Comparison of ENCODE assay signal across 8 cellular contexts in the genomic region with DNA sequence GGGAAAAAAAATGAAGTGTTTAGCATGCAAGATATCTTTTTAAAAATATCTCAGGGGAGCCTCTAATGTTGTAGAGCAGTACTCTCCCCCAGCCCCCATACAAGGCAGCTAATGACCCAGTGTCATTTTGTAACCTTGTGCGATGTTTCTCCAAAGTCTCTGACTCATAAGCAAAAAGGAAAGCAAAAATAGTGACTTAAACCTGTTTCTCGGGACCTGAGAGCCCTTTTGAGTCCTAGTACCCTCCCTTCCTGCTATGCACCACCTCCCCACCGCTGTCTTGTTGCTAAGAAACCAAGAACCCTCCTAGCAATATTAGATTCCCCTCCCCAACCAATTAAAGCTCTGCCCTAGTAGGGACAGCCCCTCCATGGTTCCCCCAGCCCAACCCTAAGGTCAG. TPM values are rescaled to one million over a fixed set of nuclear protein-coding genes. Genes with fewer than 3 reads are reported as not detected.
A peak's percentile ranks its signal among the peaks of the same experiment; 100 is the strongest.
DNase-seq lines count a peak whose midpoint lies in the region; ATAC-seq and TF ChIP-seq lines count a peak whose summit lies in the region.

No MANE protein-coding gene starts in this region.

- no peaks in the 10 kb centered on the region for H4K20me1 ChIP-seq in hepatocyte (ENCODE audit: insufficient read depth, poor library complexity, severe bottlenecking)

- no peaks in the 10 kb centered on the region for H3K9me2 ChIP-seq in hepatocyte (replicated peaks; ENCODE audit: insufficient read depth)

- no peaks in the 10 kb centered on the region for H3K79me2 ChIP-seq in hepatocyte

- H3K36me3 ChIP-seq in hepatocyte (replicated peaks; ENCODE audit: insufficient read depth, low read depth): no peaks in the 10 kb centered on the region
- no peaks in the 10 kb centered on the region for H3K36me3 ChIP-seq in A673 (ENCODE audit: insufficient read depth, low read length, poor library complexity, severe bottlenecking)
- H3K36me3 ChIP-seq in transverse colon: no peaks in the 10 kb centered on the region

- TF ChIP-seq CTCF in hepatocyte (IDR thresholded peaks at IDR 0.05; ENCODE audit: poor library complexity) (no peak), A673 (conservative IDR thresholded peaks at IDR 0.05; ENCODE audit: low read depth, low read length) (no peak), transverse colon (IDR thresholded peaks at IDR 0.05) (no peak)

- H3K27me3 Mint-ChIP-seq in T-cell: no peaks in the 10 kb centered on the region

- POLR2A ChIA-PET in T-cell (lab: Charles Lee) (interaction anchor here in 1 of 2 donors (0.6 kb wide), 1 partner anchor 326 kb away, joined by 6 read pairs; no protein-coding TSS in a partner anchor), A673 (lab: Charles Lee; ENCODE audit: low non-redundant PET) (no interaction called here)

- H3K27ac Mint-ChIP-seq in T-cell: peak overlapping the region; percentile 50 to 77

- ATAC-seq in GM18517 (IDR thresholded peaks at IDR 0.05; ENCODE audit: unreplicated experiment) (peak; percentile 88), HG02571 (IDR thresholded peaks at IDR 0.05; ENCODE audit: unreplicated experiment) (peak; percentile 67), T-cell (replicated peaks in 1 of 4) (peak; percentile 14 to 38 (median 23))

- TF ChIP-seq EP300 in transverse colon (IDR thresholded peaks at IDR 0.05; ENCODE audit: low read depth): no peak

- H3K27ac ChIP-seq in hepatocyte: peak overlapping the region; percentile 33
- no peak overlapping the region for H3K27ac ChIP-seq in A673 (ENCODE audit: low read depth, low read length, poor library complexity, severe bottlenecking)
- H3K27ac ChIP-seq in transverse colon: no peak overlapping the region

- H3K27me3 ChIP-seq in hepatocyte: no peaks in the 10 kb centered on the region
- no peaks in the 10 kb centered on the region for H3K27me3 ChIP-seq in A673 (replicated peaks; ENCODE audit: insufficient read depth, low read depth, low read length, poor library complexity)
- H3K27me3 ChIP-seq in transverse colon: no peaks in the 10 kb centered on the region

- H3K9me3 Mint-ChIP-seq in T-cell: no peaks in the 10 kb centered on the region

- H3K4me3 ChIP-seq in hepatocyte (no peak overlapping the region), A673 (ENCODE audit: low read depth, low read length, poor library complexity, severe bottlenecking) (no peak overlapping the region), transverse colon (no peak overlapping the region)

- H2AFZ ChIP-seq in hepatocyte: no peak overlapping the region

- intact Hi-C loops in A673 (cut with micrococcal nuclease; ENCODE audit: unreplicated experiment): no loop called here
- intact Hi-C loops in transverse colon (cut with DNase I; ENCODE audit: low total_unique reads): no loop called here

- H3K4me3 Mint-ChIP-seq in T-cell: peak overlapping the region; percentile 13 to 50 (median 45)

- H3K4me1 ChIP-seq in hepatocyte (ENCODE audit: insufficient read depth) (peaks cover 15% of the 10 kb centered on the region), A673 (ENCODE audit: insufficient read depth, low read length, poor library complexity, severe bottlenecking) (peaks cover 6% of the 10 kb centered on the region), transverse colon (peaks cover 0 to 24% (median 15%) of the 10 kb centered on the region in 4 donors)

- BruUV-seq in A673 (replicated peaks; lab: Mats Ljungman, UMichigan): no TSS peak

- peaks cover 20 to 40% (median 22%) of the 10 kb centered on the region in 3 donors for H3K4me1 Mint-ChIP-seq in T-cell

- peak overlapping the region; percentile 14 for H3K4me2 ChIP-seq in hepatocyte

- H3K36me3 Mint-ChIP-seq in T-cell: no peaks in the 10 kb centered on the region

- CTCF ChIA-PET in T-cell (lab: Charles Lee) (interaction anchor here in 1 of 2 donors (0.6 kb wide), 1 partner anchor 396 kb away, joined by 7 read pairs; no protein-coding TSS in a partner anchor), A673 (lab: Charles Lee) (interaction anchor here (0.5 kb wide), 1 partner anchor 10 kb away, joined by 4 read pairs; no protein-coding TSS in a partner anchor)

- in situ Hi-C loops in transverse colon (cut with MboI; ENCODE audit: low pct_ligation_motif_present in 1 of 4, low pct_unique_long_range_greater_than_20kb in 1 of 4, low sequenced_read_pairs in 3 of 4): no loop called here

- WGBS in hepatocyte (ENCODE audit: low lambda C conversion rate, missing lambda C conversion rate): 42% methylated on average over 3 of the region's 3 CpGs
- 50 to 54% methylated on average over 1 to 3 of the region's 3 CpGs for WGBS in transverse colon (ENCODE audit: low coverage in 1 of 2), 2 donors

- TF ChIP-seq POLR2A in transverse colon (IDR thresholded peaks at IDR 0.05): no peak

- no peaks in the 10 kb centered on the region for H3K9me3 ChIP-seq in hepatocyte (ENCODE audit: low read depth)
- H3K9me3 ChIP-seq in A673 (ENCODE audit: low read depth, low read length, poor library complexity, severe bottlenecking): no peaks in the 10 kb centered on the region
- H3K9me3 ChIP-seq in transverse colon: no peaks in the 10 kb centered on the region

- peak in 11 of 34 experiments; percentile 4 to 40 (median 25) for DNase-seq in T-cell
- no peak for DNase-seq in hepatocyte (ENCODE audit: low spot score)
- DNase-seq in A673 (ENCODE audit: low spot score): no peak
- no peak for DNase-seq in transverse colon
- DNase-seq in NCI-H2196 (lab: John Stamatoyannopoulos, UW; ENCODE audit: unreplicated experiment): no peak
- no peak for DNase-seq in SHP77 (lab: John Stamatoyannopoulos, UW)

RNA-seq across cellular contexts. Expression of a gene that starts 2.8 kb away (rescaled TPM):
- 1 to 10 TPM in 4 of 5 donors, under 1 TPM in 1; 0.92 to 6.9 (median 4.7) TPM for total RNA-seq in T-cell
- total RNA-seq in hepatocyte: 0.43 TPM in 1 of 2 replicates, not detected in the other
- 0.70 and 1.2 TPM in 2 replicates for polyA plus RNA-seq in hepatocyte
- total RNA-seq in A673 (2021): 0.92 and 1.2 TPM in 2 replicates
- total RNA-seq in transverse colon: 1 to 10 TPM in 2 of 4 donors, under 1 TPM in 1, not detected in 1; 0.64 to 3.7 (median 2.7) TPM

RNA-seq across cellular contexts. Expression of a gene that starts 21.5 kb away (rescaled TPM):
- under 1 TPM in 2 of 5 donors, not detected in 3; 0.08 to 0.44 TPM for total RNA-seq in T-cell
- 2.7 and 3.8 TPM in 2 replicates for total RNA-seq in hepatocyte
- 11.5 and 12.1 TPM in 2 replicates for polyA plus RNA-seq in hepatocyte
- 0.09 TPM in 1 of 2 replicates, not detected in the other for total RNA-seq in A673 (2021)
- total RNA-seq in transverse colon: 10 to 100 TPM; 19.2 to 95.7 (median 57.4) TPM

RNA-seq across cellular contexts. Expression of a gene that starts 32.4 kb away (rescaled TPM):
- 10 to 100 TPM; 61.2 to 80.9 (median 73.2) TPM for total RNA-seq in T-cell
- total RNA-seq in hepatocyte: 28.6 and 29.7 TPM in 2 replicates
- polyA plus RNA-seq in hepatocyte: 30.4 and 44.2 TPM in 2 replicates
- total RNA-seq in A673 (2021): 44.3 and 48.4 TPM in 2 replicates
- 10 to 100 TPM; 19.1 to 35.6 (median 28.2) TPM for total RNA-seq in transverse colon

RNA-seq across cellular contexts. Expression of a gene that starts 35.9 kb away (rescaled TPM):
- 10 to 100 TPM in 4 of 5 donors, 1 to 10 TPM in 1; 8.9 to 25.7 (median 20.3) TPM for total RNA-seq in T-cell
- total RNA-seq in hepatocyte: 91.0 and 97.5 TPM in 2 replicates
- polyA plus RNA-seq in hepatocyte: 108 and 114 TPM in 2 replicates
- 11.1 and 16.5 TPM in 2 replicates for total RNA-seq in A673 (2021)
- 100 to 1,000 TPM; 116 to 437 (median 228) TPM for total RNA-seq in transverse colon

RNA-seq across cellular contexts. Expression of a gene that starts 42.4 kb away (rescaled TPM):
- total RNA-seq in T-cell: not detected
- total RNA-seq in hepatocyte: 0.20 and 0.40 TPM in 2 replicates
- polyA plus RNA-seq in hepatocyte: 1.1 and 1.8 TPM in 2 replicates
- 0.17 TPM in 1 of 2 replicates, not detected in the other for total RNA-seq in A673 (2021)
- total RNA-seq in transverse colon: 10 to 100 TPM in 3 of 4 donors, 1 to 10 TPM in 1; 9.6 to 59.8 (median 19.7) TPM

Comparison
In these comparisons a context has a peak if more than half of its experiments do, and no peak if none do; other contexts are left out.
1. ATAC-seq: peak in every context shown above with its lines; median percentile 88 in GM18517; 67 in HG02571; 23 in T-cell.